In genomic region chr19:11506101-11506555, GRCh38 we compare ENCODE assay signal across 8 cellular contexts. TPM values are rescaled to one million over a fixed set of nuclear protein-coding genes. Genes with fewer than 3 reads are reported as not detected.
DNase-seq lines count a peak whose midpoint lies in the region; ATAC-seq, FAIRE-seq and TF ChIP-seq lines count a peak whose summit lies in the region.

No MANE protein-coding gene starts in this region.

- no peaks in the 10 kb centered on the region for H3K4me1 ChIP-seq in small intestine (ENCODE audit: control insufficient read depth in 2 of 2, insufficient read depth in 1 of 2, low read depth in 1 of 2, low read length in 1 of 2)

- no peak for DNase-seq in T-helper 1 cell
- no peak for DNase-seq in left cardiac atrium
- DNase-seq in small intestine = no peak
- no peak for DNase-seq in NCI-H2107 treated with DMSO at 0.1 percent for 48 hours (lab: John Stamatoyannopoulos, UW; ENCODE audit: unreplicated experiment)
- DNase-seq in globus pallidus (ENCODE audit: low spot score) = no peak

- peaks cover 3 to 4% of the 10 kb centered on the region in 2 donors for H3K36me3 ChIP-seq in small intestine (ENCODE audit: control insufficient read depth in 2 of 2, insufficient read depth in 2 of 2, low read length in 2 of 2)

- H3K27me3 Mint-ChIP-seq in T-helper 1 cell treated with Interleukin-12 subunit alpha and Interleukin-12 subunit beta and Interleukin-4 antibody, amounts not matched to agents 30 μg/mL and 1 μg/mL, for 36 hours (ENCODE audit: low read depth) = no peaks in the 10 kb centered on the region

- no peak for TF ChIP-seq CTCF in WI38 (IDR thresholded peaks at IDR 0.05; ENCODE audit: low read depth, low read length)

- H3K36me3 Mint-ChIP-seq in T-helper 1 cell treated with Interleukin-12 subunit alpha and Interleukin-12 subunit beta and Interleukin-4 antibody, amounts not matched to agents 30 μg/mL and 1 μg/mL, for 36 hours (ENCODE audit: low read depth) = peaks cover 6% of the 10 kb centered on the region

- H3K27ac Mint-ChIP-seq in T-helper 1 cell treated with Interleukin-12 subunit alpha and Interleukin-12 subunit beta and Interleukin-4 antibody, amounts not matched to agents 30 μg/mL and 1 μg/mL, for 36 hours = peak overlapping the region; percentile 93

- peak overlapping the region; percentile 61 to 66 for H3K27ac ChIP-seq in small intestine (ENCODE audit: low read depth in 1 of 2, low read length in 1 of 2)

- intact Hi-C loops in left cardiac atrium (cut with DNase I) = no loop called here

- no peaks in the 10 kb centered on the region for H3K9me3 Mint-ChIP-seq in T-helper 1 cell treated with Interleukin-12 subunit alpha and Interleukin-12 subunit beta and Interleukin-4 antibody, amounts not matched to agents 30 μg/mL and 1 μg/mL, for 36 hours

- H3K4me3 ChIP-seq in WI38 (ENCODE audit: low read depth, low read length) (peak overlapping the region; percentile 76), small intestine (ENCODE audit: low read depth in 1 of 2, low read length in 2 of 2) (peak overlapping the region; percentile 80 to 88)

- H3K4me1 Mint-ChIP-seq in T-helper 1 cell treated with Interleukin-12 subunit alpha and Interleukin-12 subunit beta and Interleukin-4 antibody, amounts not matched to agents 30 μg/mL and 1 μg/mL, for 36 hours (ENCODE audit: low read depth) = peaks cover 20% of the 10 kb centered on the region

- ATAC-seq in HG03045 (IDR thresholded peaks at IDR 0.05; ENCODE audit: unreplicated experiment) = peak; percentile 19
- ATAC-seq in left cardiac atrium = peak; percentile 22 to 33

- no peaks in the 10 kb centered on the region for H3K27me3 ChIP-seq in small intestine (ENCODE audit: control insufficient read depth in 2 of 2, insufficient read depth in 2 of 2, low read length in 2 of 2)

- H3K9me3 ChIP-seq in small intestine (ENCODE audit: control insufficient read depth, low read depth) = no peaks in the 10 kb centered on the region

- FAIRE-seq in small intestine (lab: Jason Lieb, UNC) = no peak

- H3K4me3 Mint-ChIP-seq in T-helper 1 cell treated with Interleukin-12 subunit alpha and Interleukin-12 subunit beta and Interleukin-4 antibody, amounts not matched to agents 30 μg/mL and 1 μg/mL, for 36 hours = peak overlapping the region; percentile 85

- 24 to 35% (median 31%) methylated on average over 16 to 20 of the region's 20 CpGs for WGBS in small intestine, 3 donors

RNA-seq across cellular contexts. Expression of gene ZNF653, which starts 0.5 kb away (rescaled TPM):
- 1 to 10 TPM; 3.7 to 4.9 TPM for total RNA-seq in left cardiac atrium
- 10 to 100 TPM in 2 of 3 donors, 1 to 10 TPM in 1; 7.5 to 25.1 (median 12.3) TPM for polyA plus RNA-seq in small intestine

RNA-seq across cellular contexts. Expression of gene ECSIT, which starts 22.8 kb away (rescaled TPM):
- total RNA-seq in left cardiac atrium = 100 to 1,000 TPM in 1 of 2 donors, 10 to 100 TPM in 1; 99.4 to 105 TPM
- polyA plus RNA-seq in small intestine = 100 to 1,000 TPM in 1 of 3 donors, 10 to 100 TPM in 2; 80.8 to 106 (median 92.9) TPM

RNA-seq across cellular contexts. Expression of gene ELAVL3, which starts 25.3 kb away (rescaled TPM):
- total RNA-seq in left cardiac atrium = under 1 TPM; 0.24 to 0.50 TPM
- polyA plus RNA-seq in small intestine = 1 to 10 TPM in 1 of 3 donors, under 1 TPM in 2; 0.45 to 2.1 (median 0.81) TPM

RNA-seq across cellular contexts. Expression of gene CNN1, which starts 32.5 kb away (rescaled TPM):
- total RNA-seq in left cardiac atrium = 100 to 1,000 TPM; 159 to 208 TPM
- polyA plus RNA-seq in small intestine = 10 to 100 TPM in 2 of 3 donors, 1 to 10 TPM in 1; 1.1 to 44.8 (median 22.7) TPM

RNA-seq across cellular contexts. Expression of gene ELOF1, which starts 52.9 kb away (rescaled TPM):
- total RNA-seq in left cardiac atrium = 10 to 100 TPM; 36.8 to 37.2 TPM
- 10 to 100 TPM; 39.0 to 80.3 (median 64.0) TPM for polyA plus RNA-seq in small intestine
